ENCODE assay signal across 8 cellular contexts in genomic region chr1:223531742-223532341, GRCh38.
A peak's percentile ranks its signal among the peaks of the same experiment; 100 is the strongest.
DNase-seq lines count a peak whose midpoint lies in the region; ATAC-seq, FAIRE-seq and TF ChIP-seq lines count a peak whose summit lies in the region.

No MANE protein-coding gene starts in this region.

- H3K4me3 ChIP-seq in AG09309 (ENCODE audit: control insufficient read depth, low read depth, low read length) = no peak overlapping the region
- no peak overlapping the region for H3K4me3 ChIP-seq in LNCaP clone FGC (ENCODE audit: low read depth, low read length)
- no peak overlapping the region for H3K4me3 ChIP-seq in SJCRH30
- no peak overlapping the region for H3K4me3 ChIP-seq in astrocyte of the spinal cord (ENCODE audit: low read depth, low read length)

- peak; percentile 68 for FAIRE-seq in GM18507 (lab: Jason Lieb, UNC)

- TF ChIP-seq CTCF in AG09309 (IDR thresholded peaks at IDR 0.05; ENCODE audit: control insufficient read depth, insufficient read depth, low read depth, low read length, missing control alignments) (peak; percentile 74), LNCaP clone FGC (IDR thresholded peaks at IDR 0.05; ENCODE audit: control insufficient read depth, extremely low read depth, insufficient read depth) (peak; percentile 64), astrocyte of the spinal cord (IDR thresholded peaks at IDR 0.05; ENCODE audit: low read depth, low read length) (peak; percentile 82)

- no peak for ATAC-seq in GM18873 (IDR thresholded peaks at IDR 0.05; ENCODE audit: low FRiP score, unreplicated experiment)

- no peak overlapping the region for H3K27ac ChIP-seq in SJCRH30

- DNase-seq in AG09309 (ENCODE audit: low read depth) = no peak
- no peak for DNase-seq in GM18507 (ENCODE audit: extremely low spot score, insufficient read length, low read depth)
- DNase-seq in LNCaP clone FGC (ENCODE audit: low read depth) = no peak
- DNase-seq in SJCRH30 = peak; percentile 57 to 78
- DNase-seq in astrocyte of the spinal cord (ENCODE audit: low read depth, low spot score) = peak; percentile 20
- peak; percentile 66 for DNase-seq in inferior parietal cortex (ENCODE audit: extremely low spot score)
- DNase-seq in stimulated activated CD4-positive, alpha-beta T cell treated with anti-CD3 and anti-CD28 coated beads, Interleukin-4, amount 100 ng/mL, for 1 hour = peak; percentile 52

- H3K9me3 ChIP-seq in SJCRH30 (replicated peaks) = no peaks in the 10 kb centered on the region

- H3K36me3 ChIP-seq in SJCRH30 = no peaks in the 10 kb centered on the region

- no peaks in the 10 kb centered on the region for H3K4me1 ChIP-seq in SJCRH30

- peaks cover 4% of the 10 kb centered on the region for H3K27me3 ChIP-seq in SJCRH30

- in situ Hi-C loops in astrocyte of the spinal cord (cut with HindIII; ENCODE audit: low sequenced_read_pairs) = no loop called here

Comparison
In these comparisons a context has a peak if more than half of its experiments do, and no peak if none do; other contexts are left out.
1. DNase-seq: peak in SJCRH30 (2 of 2), astrocyte of the spinal cord (single experiment), inferior parietal cortex (single experiment) and stimulated activated CD4-positive, alpha-beta T cell treated with anti-CD3 and anti-CD28 coated beads, Interleukin-4, amount 100 ng/mL, for 1 hour (single experiment); none in AG09309 (single experiment), GM18507 (single experiment) and LNCaP clone FGC (single experiment).
2. Peak in every context shown above with its lines, with median percentiles within 50 percentile points of each other: CTCF ChIP-seq.